ENCODE assay signal across 22 cellular contexts in the genomic region with DNA sequence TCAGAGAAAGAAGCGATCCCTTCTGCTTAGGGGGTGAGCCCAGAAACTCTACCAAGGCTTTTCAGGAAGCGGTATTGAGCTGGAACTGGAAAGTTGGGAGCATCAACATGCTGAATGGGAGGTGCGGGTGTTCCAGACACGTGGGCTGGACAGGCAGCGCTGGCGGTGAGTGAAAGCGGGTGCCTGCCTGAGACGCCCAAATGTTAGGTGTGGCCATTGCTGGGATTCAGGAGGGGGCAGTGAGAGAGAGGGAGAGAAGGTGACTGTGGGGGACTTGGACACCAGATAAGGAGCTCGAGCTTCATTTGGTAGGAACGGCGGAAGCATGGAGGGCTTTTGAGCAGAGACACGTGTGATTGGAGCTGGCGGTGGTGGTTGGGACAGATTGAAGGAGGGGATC.
DNase-seq lines count a peak whose midpoint lies in the region; ATAC-seq and TF ChIP-seq lines count a peak whose summit lies in the region.
"Had no signal": no experiment of that assay in that cellular context is flagged by ENCODE, and none has a peak within 500 bp of the region (broad histone marks: within the 10 kb centered on the region; RNA-seq: fewer than 3 reads in every experiment).

No MANE protein-coding gene starts in this region.

- no peak for TF ChIP-seq RAD21 in liver (IDR thresholded peaks at IDR 0.05)

- H3K4me1 Mint-ChIP-seq in activated CD8-positive, alpha-beta memory T cell treated with anti-CD3 and anti-CD28 coated beads, Interleukin-2, amount 10 ng/mL, durations not matched to agents 7 days and 5 days = peaks cover 52% of the 10 kb centered on the region
- peaks cover 78% of the 10 kb centered on the region for H3K4me1 Mint-ChIP-seq in activated B cell treated with CpG ODN at 0.5 μM for 24 hours
- peaks cover 21% of the 10 kb centered on the region for H3K4me1 Mint-ChIP-seq in type B pancreatic cell (ENCODE audit: unreplicated experiment)

- POLR2A ChIA-PET in activated B cell treated with CpG ODN at 0.5 μM for 24 hours (lab: Charles Lee) = interaction anchor here (0.8 to 3.0 kb wide), 8 partner anchors 10 to 77 kb away, joined by 3 to 14 read pairs (median 6); no protein-coding TSS in a partner anchor

- peaks cover 5 to 62% (median 34%) of the 10 kb centered on the region in 4 donors for H3K4me1 ChIP-seq in liver (ENCODE audit: control insufficient read depth in 4 of 4, insufficient read depth in 4 of 4, low read length in 3 of 4)
- H3K4me1 ChIP-seq: HAP-1, SJCRH30 had no signal

- TF ChIP-seq CTCF in activated B cell treated with CpG ODN at 0.5 μM for 24 hours (IDR thresholded peaks at IDR 0.05) = no peak
- TF ChIP-seq CTCF in liver (IDR thresholded peaks at IDR 0.05; ENCODE audit: low read depth, low read length, missing input control) = no peak
- TF ChIP-seq CTCF in type B pancreatic cell (conservative IDR thresholded peaks at IDR 0.05) = no peak

- peak; percentile 26 for DNase-seq in activated CD8-positive, alpha-beta memory T cell treated with anti-CD3 and anti-CD28 coated beads, Interleukin-2, amount 10 ng/mL, durations not matched to agents 7 days and 5 days
- no peak for DNase-seq in activated CD8-positive, alpha-beta memory T cell treated with anti-CD3 and anti-CD28 coated beads, Interleukin-2, amount 50 U/mL, for 48 hours
- DNase-seq in activated B cell treated with CpG ODN at 0.5 μM for 24 hours (no peak), type B pancreatic cell (ENCODE audit: extremely low spot score, unreplicated experiment) (no peak), left ventricle myocardium superior (no peak), foreskin melanocyte (no peak)
- DNase-seq: activated CD4-positive, alpha-beta T cell treated with anti-CD3 and anti-CD28 coated beads, Interleukin-2, amount 50 U/mL, for 1 hour; activated gamma-delta T cell treated with Interleukin-2 at 50 U/mL for 16 hours; DMS 273 treated with DMSO at 0.1 percent for 48 hours; erythroblast; foreskin fibroblast; hippocampal formation; IMR-90; NCI-H1105 treated with DMSO at 0.1 percent for 48 hours; NCI-H2081 treated with DMSO at 0.1 percent for 48 hours; NCI-H510A; SJCRH30; stomach had no signal

- H3K27ac Mint-ChIP-seq in activated CD8-positive, alpha-beta memory T cell treated with anti-CD3 and anti-CD28 coated beads, Interleukin-2, amount 10 ng/mL, durations not matched to agents 7 days and 5 days = peak overlapping the region; percentile 52
- peak overlapping the region; percentile 78 for H3K27ac Mint-ChIP-seq in activated B cell treated with CpG ODN at 0.5 μM for 24 hours
- peak overlapping the region; percentile 38 for H3K27ac Mint-ChIP-seq in type B pancreatic cell

- H3K36me3 Mint-ChIP-seq in activated CD8-positive, alpha-beta memory T cell treated with anti-CD3 and anti-CD28 coated beads, Interleukin-2, amount 10 ng/mL, durations not matched to agents 7 days and 5 days = peaks cover 19% of the 10 kb centered on the region
- peaks cover 11% of the 10 kb centered on the region for H3K36me3 Mint-ChIP-seq in activated B cell treated with CpG ODN at 0.5 μM for 24 hours (ENCODE audit: low read depth)
- H3K36me3 Mint-ChIP-seq in type B pancreatic cell = no peaks in the 10 kb centered on the region

- H3K9ac ChIP-seq in liver (ENCODE audit: low read depth in 1 of 2, low read length in 2 of 2) = no peak overlapping the region

- WGBS in liver = 91% methylated on average over 13 of the region's 13 CpGs

- H3K27me3 Mint-ChIP-seq in activated CD8-positive, alpha-beta memory T cell treated with anti-CD3 and anti-CD28 coated beads, Interleukin-2, amount 10 ng/mL, durations not matched to agents 7 days and 5 days = peaks cover 7% of the 10 kb centered on the region
- H3K27me3 Mint-ChIP-seq in activated B cell treated with CpG ODN at 0.5 μM for 24 hours = no peaks in the 10 kb centered on the region
- H3K27me3 Mint-ChIP-seq in type B pancreatic cell = peaks cover 3% of the 10 kb centered on the region

- H3K36me3 ChIP-seq in liver (ENCODE audit: control insufficient read depth in 4 of 4, insufficient read depth in 3 of 4, low read depth in 1 of 4, low read length in 3 of 4) = no peaks in the 10 kb centered on the region
- H3K36me3 ChIP-seq: HAP-1, SJCRH30 had no signal

- CTCF ChIA-PET in activated CD8-positive, alpha-beta memory T cell treated with anti-CD3 and anti-CD28 coated beads, Interleukin-2, amount 10 ng/mL, durations not matched to agents 7 days and 5 days (lab: Charles Lee) = interaction anchor here (1.1 to 1.5 kb wide), 2 partner anchors 27 to 159 kb away, joined by 3 read pairs; no protein-coding TSS in a partner anchor
- CTCF ChIA-PET in activated B cell treated with CpG ODN at 0.5 μM for 24 hours (lab: Charles Lee) = interaction anchor here (1.6 kb wide), 1 partner anchor 128 kb away, joined by 3 read pairs; no protein-coding TSS in a partner anchor

- H3K27ac ChIP-seq in liver (ENCODE audit: low read depth in 1 of 2, low read length in 2 of 2) = peak overlapping the region; percentile 89 to 97
- H3K27ac ChIP-seq: SJCRH30, tibial nerve had no signal

- no peaks in the 10 kb centered on the region for H3K9me3 Mint-ChIP-seq in activated CD8-positive, alpha-beta memory T cell treated with anti-CD3 and anti-CD28 coated beads, Interleukin-2, amount 10 ng/mL, durations not matched to agents 7 days and 5 days (ENCODE audit: low read depth)
- H3K9me3 Mint-ChIP-seq in activated B cell treated with CpG ODN at 0.5 μM for 24 hours (no peaks in the 10 kb centered on the region), type B pancreatic cell (no peaks in the 10 kb centered on the region)

- H3K27me3 ChIP-seq in liver (ENCODE audit: control insufficient read depth in 4 of 4, insufficient read depth in 4 of 4, low read length in 3 of 4) = no peaks in the 10 kb centered on the region
- H3K27me3 ChIP-seq: SJCRH30, stomach, tibial nerve had no signal

- no peaks in the 10 kb centered on the region for H3K9me3 ChIP-seq in liver (ENCODE audit: control insufficient read depth in 4 of 4, low read length in 3 of 4)
- H3K9me3 ChIP-seq: HAP-1, SJCRH30, stomach, tibial nerve had no signal

- H3K4me3 ChIP-seq in liver (ENCODE audit: low read depth in 1 of 3, low read length in 3 of 3) = no peak overlapping the region
- H3K4me3 ChIP-seq: HAP-1, SJCRH30, stomach, tibial nerve had no signal

- ATAC-seq in activated CD8-positive, alpha-beta memory T cell treated with anti-CD3 and anti-CD28 coated beads, Interleukin-2, amount 10 ng/mL, durations not matched to agents 7 days and 5 days = no peak
- ATAC-seq in activated B cell treated with CpG ODN at 0.5 μM for 24 hours (ENCODE audit: low read depth) (no peak), GM21390 (IDR thresholded peaks at IDR 0.05; ENCODE audit: unreplicated experiment) (no peak), left ventricle myocardium superior (no peak)

- intact Hi-C loops in activated B cell treated with CpG ODN at 0.5 μM for 24 hours (cut with micrococcal nuclease) = loop anchor here (2.0 kb wide), 3 partner anchors 16 to 78 kb away; no protein-coding TSS in a partner anchor
- intact Hi-C loops in left ventricle myocardium superior (cut with micrococcal nuclease) = no loop called here

- no peak overlapping the region for H3K4me3 Mint-ChIP-seq in activated CD8-positive, alpha-beta memory T cell treated with anti-CD3 and anti-CD28 coated beads, Interleukin-2, amount 10 ng/mL, durations not matched to agents 7 days and 5 days
- peak overlapping the region; percentile 59 for H3K4me3 Mint-ChIP-seq in activated B cell treated with CpG ODN at 0.5 μM for 24 hours
- H3K4me3 Mint-ChIP-seq in type B pancreatic cell = no peak overlapping the region

TF ChIP-seq in liver, 16 proteins besides CTCF, POLR2A, EP300 and RAD21 (continues in another document):
- no peak for TF ChIP-seq HNF4G (IDR thresholded peaks at IDR 0.05)
- TF ChIP-seq, protein P1, sequence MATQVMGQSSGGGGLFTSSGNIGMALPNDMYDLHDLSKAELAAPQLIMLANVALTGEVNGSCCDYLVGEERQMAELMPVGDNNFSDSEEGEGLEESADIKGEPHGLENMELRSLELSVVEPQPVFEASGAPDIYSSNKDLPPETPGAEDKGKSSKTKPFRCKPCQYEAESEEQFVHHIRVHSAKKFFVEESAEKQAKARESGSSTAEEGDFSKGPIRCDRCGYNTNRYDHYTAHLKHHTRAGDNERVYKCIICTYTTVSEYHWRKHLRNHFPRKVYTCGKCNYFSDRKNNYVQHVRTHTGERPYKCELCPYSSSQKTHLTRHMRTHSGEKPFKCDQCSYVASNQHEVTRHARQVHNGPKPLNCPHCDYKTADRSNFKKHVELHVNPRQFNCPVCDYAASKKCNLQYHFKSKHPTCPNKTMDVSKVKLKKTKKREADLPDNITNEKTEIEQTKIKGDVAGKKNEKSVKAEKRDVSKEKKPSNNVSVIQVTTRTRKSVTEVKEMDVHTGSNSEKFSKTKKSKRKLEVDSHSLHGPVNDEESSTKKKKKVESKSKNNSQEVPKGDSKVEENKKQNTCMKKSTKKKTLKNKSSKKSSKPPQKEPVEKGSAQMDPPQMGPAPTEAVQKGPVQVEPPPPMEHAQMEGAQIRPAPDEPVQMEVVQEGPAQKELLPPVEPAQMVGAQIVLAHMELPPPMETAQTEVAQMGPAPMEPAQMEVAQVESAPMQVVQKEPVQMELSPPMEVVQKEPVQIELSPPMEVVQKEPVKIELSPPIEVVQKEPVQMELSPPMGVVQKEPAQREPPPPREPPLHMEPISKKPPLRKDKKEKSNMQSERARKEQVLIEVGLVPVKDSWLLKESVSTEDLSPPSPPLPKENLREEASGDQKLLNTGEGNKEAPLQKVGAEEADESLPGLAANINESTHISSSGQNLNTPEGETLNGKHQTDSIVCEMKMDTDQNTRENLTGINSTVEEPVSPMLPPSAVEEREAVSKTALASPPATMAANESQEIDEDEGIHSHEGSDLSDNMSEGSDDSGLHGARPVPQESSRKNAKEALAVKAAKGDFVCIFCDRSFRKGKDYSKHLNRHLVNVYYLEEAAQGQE (IDR thresholded peaks at IDR 0.05) = no peak
- TF ChIP-seq, protein P2, sequence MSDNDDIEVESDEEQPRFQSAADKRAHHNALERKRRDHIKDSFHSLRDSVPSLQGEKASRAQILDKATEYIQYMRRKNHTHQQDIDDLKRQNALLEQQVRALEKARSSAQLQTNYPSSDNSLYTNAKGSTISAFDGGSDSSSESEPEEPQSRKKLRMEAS (IDR thresholded peaks at IDR 0.05) = no peak
- no peak for TF ChIP-seq JUND (IDR thresholded peaks at IDR 0.05)
- TF ChIP-seq HNF4A (conservative IDR thresholded peaks at IDR 0.05) = no peak
- TF ChIP-seq SP1 (IDR thresholded peaks at IDR 0.05) = no peak
- TF ChIP-seq FOXA1 (IDR thresholded peaks at IDR 0.05) = no peak
- no peak for TF ChIP-seq YY1 (IDR thresholded peaks at IDR 0.05)
- no peak for TF ChIP-seq RXRA (IDR thresholded peaks at IDR 0.05)
- no peak for TF ChIP-seq FOXA2 (IDR thresholded peaks at IDR 0.05)
